ENCODE assay signal across 18 cellular contexts in the genomic region with DNA sequence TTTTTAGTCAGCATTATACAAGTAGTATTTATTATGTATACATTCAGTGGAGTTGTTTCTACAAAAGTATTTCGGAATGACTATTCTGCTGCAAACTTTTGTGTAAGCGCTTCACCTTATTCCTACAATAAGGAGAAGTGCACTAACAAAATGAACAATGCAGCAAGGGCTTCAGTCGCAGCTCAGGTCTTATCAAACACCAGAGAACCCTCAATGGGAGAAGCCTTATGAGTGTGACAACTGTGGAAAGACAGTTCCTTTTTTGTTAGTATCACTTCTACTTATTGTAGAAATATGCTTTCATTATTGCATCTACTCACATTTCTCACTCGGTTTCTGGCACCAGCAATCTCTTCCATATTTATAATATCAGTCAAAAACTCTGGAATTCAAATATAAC. TPM values are rescaled to one million over a fixed set of nuclear protein-coding genes. Genes with fewer than 3 reads are reported as not detected.
DNase-seq lines count a peak whose midpoint lies in the region; ATAC-seq, FAIRE-seq and TF ChIP-seq lines count a peak whose summit lies in the region.
"Had no signal": no experiment of that assay in that cellular context is flagged by ENCODE, and none has a peak within 500 bp of the region (broad histone marks: within the 10 kb centered on the region; RNA-seq: fewer than 3 reads in every experiment).

No MANE protein-coding gene starts in this region.

- H3K9me3 Mint-ChIP-seq in glutamatergic neuron (ENCODE audit: unreplicated experiment), result no peaks in the 10 kb centered on the region
- H3K9me3 Mint-ChIP-seq: activated naive CD4-positive, alpha-beta T cell treated with anti-CD3 and anti-CD28 coated beads, Interleukin-2, amount 50 U/mL, for 24 hours had no signal

- intact Hi-C loops in vagina (cut with DNase I), result no loop called here
- intact Hi-C loops in thyroid gland (cut with DNase I), result no loop called here

- peak; percentile 52 for FAIRE-seq in GM12891 (lab: Jason Lieb, UNC)
- FAIRE-seq: endometrium had no signal

- TF ChIP-seq CTCF in glutamatergic neuron (IDR thresholded peaks at IDR 0.05; ENCODE audit: partially characterized antibody, unreplicated experiment), result no peak
- TF ChIP-seq CTCF in vagina (IDR thresholded peaks at IDR 0.05), result no peak
- TF ChIP-seq CTCF in thyroid gland (IDR thresholded peaks at IDR 0.05), result no peak

- H3K9me3 ChIP-seq in vagina (no peaks in the 10 kb centered on the region), thyroid gland (no peaks in the 10 kb centered on the region)
- H3K9me3 ChIP-seq: gastrocnemius medialis, right atrium auricular region had no signal

- H3K36me3 Mint-ChIP-seq in glutamatergic neuron (ENCODE audit: unreplicated experiment), result peaks cover 8% of the 10 kb centered on the region

- DNase-seq in GM12891 (ENCODE audit: insufficient read length, low spot score) (peak; percentile 32), SIG-M5 treated with dmso at 0.1 percent for 504 hours (lab: John Stamatoyannopoulos, UW; ENCODE audit: unreplicated experiment) (peak; percentile 84), glutamatergic neuron (no peak), vagina (ENCODE audit: extremely low spot score in 2 of 2) (no peak), thyroid gland (no peak), T1000 (lab: John Stamatoyannopoulos, UW) (no peak)
- DNase-seq: DMS153; gastrocnemius medialis; islet precursor cell; NCI-H1105; NCI-H446; stimulated activated CD4-positive, alpha-beta T cell treated with anti-CD3 and anti-CD28 coated beads, Interleukin-2, amount 100 ng/mL, for 24 hours had no signal

- H3K27me3 ChIP-seq in vagina (no peaks in the 10 kb centered on the region), thyroid gland (no peaks in the 10 kb centered on the region)
- H3K27me3 ChIP-seq: cardiac muscle cell, gastrocnemius medialis, right atrium auricular region had no signal

- TF ChIP-seq POLR2A in GM12891 (IDR thresholded peaks at IDR 0.05; ENCODE audit: low read depth, low read length) (no peak), vagina (IDR thresholded peaks at IDR 0.05) (no peak), thyroid gland (IDR thresholded peaks at IDR 0.05) (no peak)

- H3K27ac Mint-ChIP-seq in glutamatergic neuron (ENCODE audit: unreplicated experiment), result no peak overlapping the region
- H3K27ac Mint-ChIP-seq: activated naive CD4-positive, alpha-beta T cell treated with anti-CD3 and anti-CD28 coated beads, Interleukin-2, amount 50 U/mL, for 24 hours had no signal

- H3K4me3 ChIP-seq in vagina, result no peak overlapping the region
- H3K4me3 ChIP-seq in thyroid gland (replicated peaks in 1 of 3), result no peak overlapping the region
- H3K4me3 ChIP-seq: cardiac muscle cell, gastrocnemius medialis, right atrium auricular region had no signal

- H3K27ac ChIP-seq in vagina, result no peak overlapping the region
- H3K27ac ChIP-seq in thyroid gland, result no peak overlapping the region
- H3K27ac ChIP-seq: cardiac muscle cell, gastrocnemius medialis, right atrium auricular region had no signal

- peak; percentile 81 for ATAC-seq in GM19351 (IDR thresholded peaks at IDR 0.05; ENCODE audit: unreplicated experiment)
- peak; percentile 70 for ATAC-seq in HG03095 (IDR thresholded peaks at IDR 0.05; ENCODE audit: unreplicated experiment)
- ATAC-seq: gastrocnemius medialis had no signal

- H3K4me1 ChIP-seq in vagina, result no peaks in the 10 kb centered on the region
- no peaks in the 10 kb centered on the region for H3K4me1 ChIP-seq in thyroid gland
- H3K4me1 ChIP-seq: gastrocnemius medialis, right atrium auricular region had no signal

- WGBS in thyroid gland, 2 donors, result 88 to 96% methylated on average over 4 of the region's 4 CpGs

- peaks cover 3% of the 10 kb centered on the region for H3K27me3 Mint-ChIP-seq in glutamatergic neuron (ENCODE audit: unreplicated experiment)
- H3K27me3 Mint-ChIP-seq: activated naive CD4-positive, alpha-beta T cell treated with anti-CD3 and anti-CD28 coated beads, Interleukin-2, amount 50 U/mL, for 24 hours had no signal

- H3K4me3 Mint-ChIP-seq in glutamatergic neuron (ENCODE audit: unreplicated experiment), result no peak overlapping the region
- H3K4me3 Mint-ChIP-seq: activated naive CD4-positive, alpha-beta T cell treated with anti-CD3 and anti-CD28 coated beads, Interleukin-2, amount 50 U/mL, for 24 hours had no signal

- H3K36me3 ChIP-seq in vagina, result peaks cover 0 to 35% of the 10 kb centered on the region in 2 donors
- H3K36me3 ChIP-seq in thyroid gland, result peaks cover 3 to 14% of the 10 kb centered on the region in 2 donors

- H3K4me1 Mint-ChIP-seq in glutamatergic neuron (ENCODE audit: low read depth, unreplicated experiment), result no peaks in the 10 kb centered on the region
- H3K4me1 Mint-ChIP-seq: activated naive CD4-positive, alpha-beta T cell treated with anti-CD3 and anti-CD28 coated beads, Interleukin-2, amount 50 U/mL, for 24 hours had no signal

TF ChIP-seq in GM12891, 5 proteins besides CTCF, POLR2A, EP300 and RAD21:
- TF ChIP-seq SPI1 (IDR thresholded peaks at IDR 0.05; ENCODE audit: low read depth, low read length) (peak; percentile 94), PAX5 (IDR thresholded peaks at IDR 0.05; ENCODE audit: insufficient read depth, low read length, severe bottlenecking) (no peak)

RNA-seq across cellular contexts. Expression of a gene that starts 18.8 kb away (rescaled TPM):
- polyA plus RNA-seq in GM12891 (2012; ENCODE audit: low read depth, missing spikeins), result 0.95 TPM
- total RNA-seq in glutamatergic neuron (ENCODE audit: unreplicated experiment) (16.0 TPM), vagina (2.9 TPM), thyroid gland (10 to 100 TPM in 1 of 4 donors, 1 to 10 TPM in 3; 7.0 to 10.5 (median 8.6) TPM)

RNA-seq across cellular contexts. Expression of a gene that starts 31.0 kb away (rescaled TPM):
- polyA plus RNA-seq in GM12891 (2012; ENCODE audit: low read depth, missing spikeins), result 2.3 TPM
- total RNA-seq in glutamatergic neuron (ENCODE audit: unreplicated experiment) (16.7 TPM), vagina (5.9 TPM), thyroid gland (10 to 100 TPM in 2 of 4 donors, 1 to 10 TPM in 2; 8.1 to 13.3 (median 9.5) TPM)

RNA-seq across cellular contexts. Expression of a gene that starts 32.6 kb away (rescaled TPM):
- polyA plus RNA-seq in GM12891 (2012; ENCODE audit: low read depth, missing spikeins), result 3.2 TPM
- total RNA-seq in glutamatergic neuron (ENCODE audit: unreplicated experiment) (6.9 TPM), vagina (11.3 TPM), thyroid gland (10 to 100 TPM; 17.2 to 70.1 (median 57.5) TPM)

Comparison
In these comparisons a context has a peak if more than half of its experiments do, and no peak if none do; other contexts are left out.
1. DNase-seq: peak in GM12891 (single experiment) and SIG-M5 treated with dmso at 0.1 percent for 504 hours (single experiment); none in glutamatergic neuron (single experiment), vagina (0 of 2), thyroid gland (0 of 2) and T1000 (single experiment).